Comparison of ENCODE assay signal across 9 cellular contexts in the genomic region with DNA sequence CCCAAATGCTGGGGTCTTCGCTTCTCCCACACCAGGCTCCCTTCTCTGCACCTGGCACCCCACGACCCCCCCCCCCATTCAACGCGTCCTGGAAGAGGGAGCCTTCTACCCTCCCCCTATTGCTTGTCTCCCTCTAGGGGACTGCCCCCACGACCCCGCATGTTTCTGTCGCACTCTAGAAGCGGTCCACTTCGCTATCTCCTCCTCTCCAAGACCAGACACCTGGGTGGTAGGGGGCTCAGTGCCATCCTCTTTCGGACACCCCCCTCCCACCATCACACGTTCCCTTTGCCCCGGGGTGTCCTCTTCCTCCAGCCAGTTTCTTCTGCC. TPM values are rescaled to one million over a fixed set of nuclear protein-coding genes. Genes with fewer than 3 reads are reported as not detected.
DNase-seq lines count a peak whose midpoint lies in the region; ATAC-seq, FAIRE-seq and TF ChIP-seq lines count a peak whose summit lies in the region.
"Had no signal": no experiment of that assay in that cellular context is flagged by ENCODE, and none has a peak within 500 bp of the region (broad histone marks: within the 10 kb centered on the region; RNA-seq: fewer than 3 reads in every experiment).

No MANE protein-coding gene starts in this region.

- H3K27me3 ChIP-seq in WERI-Rb-1 (ENCODE audit: insufficient read depth, low read depth, severe bottlenecking) (peaks cover 10% of the 10 kb centered on the region), foreskin keratinocyte (no peaks in the 10 kb centered on the region)

- peak; percentile 63 for FAIRE-seq in GM18507 (lab: Jason Lieb, UNC)

- ATAC-seq in foreskin keratinocyte: no peak
- ATAC-seq in HG02763 (IDR thresholded peaks at IDR 0.05; ENCODE audit: unreplicated experiment): no peak

- DNase-seq in GM18507 (ENCODE audit: extremely low spot score, insufficient read length, low read depth) (no peak), WERI-Rb-1 (no peak), foreskin keratinocyte (no peak), skeletal muscle cell (ENCODE audit: low read depth) (no peak), cerebellar cortex (ENCODE audit: low spot score) (no peak), NCI-H2107 (lab: John Stamatoyannopoulos, UW) (no peak), posterior vena cava (ENCODE audit: low spot score) (no peak)
- DNase-seq: SHP77 treated with DMSO at 0.1 percent for 48 hours had no signal

- no peaks in the 10 kb centered on the region; the same call in 1 of the 2 replicates for H3K36me3 ChIP-seq in WERI-Rb-1

- H3K27ac ChIP-seq in WERI-Rb-1: no peak overlapping the region
- peak overlapping the region; percentile 95 for H3K27ac ChIP-seq in foreskin keratinocyte

- intact Hi-C loops in posterior vena cava (cut with DNase I): loop anchor here in 1 of 2 donors (5.0 kb wide), 1 partner anchor 40 kb away; a partner anchor contains a TSS

- H3K4me3 ChIP-seq in WERI-Rb-1 (ENCODE audit: low read depth, low read length): peak overlapping the region; percentile 57
- peak overlapping the region; percentile 96 for H3K4me3 ChIP-seq in skeletal muscle cell (ENCODE audit: low read depth, low read length)

- TF ChIP-seq CTCF in WERI-Rb-1 (IDR thresholded peaks at IDR 0.05; ENCODE audit: low read depth, low read length) (no peak), foreskin keratinocyte (conservative IDR thresholded peaks at IDR 0.05) (no peak)

- H3K4me1 ChIP-seq in foreskin keratinocyte: no peaks in the 10 kb centered on the region

- H3K9me3 ChIP-seq in WERI-Rb-1 (ENCODE audit: severe bottlenecking): no peaks in the 10 kb centered on the region

RNA-seq across cellular contexts. Expression of a gene that starts 1.5 kb away (rescaled TPM):
- total RNA-seq in foreskin keratinocyte: 26.8 and 26.9 TPM in 2 replicates
- 51.3 and 52.5 TPM in 2 replicates for polyA plus RNA-seq in foreskin keratinocyte
- total RNA-seq in posterior vena cava: 10 to 100 TPM; 43.8 to 61.5 TPM

RNA-seq across cellular contexts. Expression of a gene that starts 11.7 kb away (rescaled TPM):
- total RNA-seq in foreskin keratinocyte (4.4 and 5.8 TPM in 2 replicates), posterior vena cava (1 to 10 TPM; 3.7 to 4.2 TPM)
- 6.7 and 8.5 TPM in 2 replicates for polyA plus RNA-seq in foreskin keratinocyte

RNA-seq across cellular contexts. Expression of a gene that starts 24.1 kb away (rescaled TPM):
- total RNA-seq in foreskin keratinocyte (3.2 and 4.0 TPM in 2 replicates), posterior vena cava (1 to 10 TPM; 6.4 to 8.3 TPM)
- 3.8 and 4.9 TPM in 2 replicates for polyA plus RNA-seq in foreskin keratinocyte

RNA-seq across cellular contexts. Expression of a gene that starts 42.3 kb away (rescaled TPM):
- total RNA-seq in foreskin keratinocyte (10.5 and 11.9 TPM in 2 replicates), posterior vena cava (10 to 100 TPM; 17.5 to 23.9 TPM)
- polyA plus RNA-seq in foreskin keratinocyte: 13.5 and 14.5 TPM in 2 replicates

RNA-seq across cellular contexts. Expression of a gene that starts 44.9 kb away (rescaled TPM):
- total RNA-seq in foreskin keratinocyte (19.6 and 22.7 TPM in 2 replicates), posterior vena cava (1 to 10 TPM; 7.2 to 7.3 TPM)
- 30.2 and 35.9 TPM in 2 replicates for polyA plus RNA-seq in foreskin keratinocyte
